Comparison of ENCODE assay signal across 20 cellular contexts in the genomic region with DNA sequence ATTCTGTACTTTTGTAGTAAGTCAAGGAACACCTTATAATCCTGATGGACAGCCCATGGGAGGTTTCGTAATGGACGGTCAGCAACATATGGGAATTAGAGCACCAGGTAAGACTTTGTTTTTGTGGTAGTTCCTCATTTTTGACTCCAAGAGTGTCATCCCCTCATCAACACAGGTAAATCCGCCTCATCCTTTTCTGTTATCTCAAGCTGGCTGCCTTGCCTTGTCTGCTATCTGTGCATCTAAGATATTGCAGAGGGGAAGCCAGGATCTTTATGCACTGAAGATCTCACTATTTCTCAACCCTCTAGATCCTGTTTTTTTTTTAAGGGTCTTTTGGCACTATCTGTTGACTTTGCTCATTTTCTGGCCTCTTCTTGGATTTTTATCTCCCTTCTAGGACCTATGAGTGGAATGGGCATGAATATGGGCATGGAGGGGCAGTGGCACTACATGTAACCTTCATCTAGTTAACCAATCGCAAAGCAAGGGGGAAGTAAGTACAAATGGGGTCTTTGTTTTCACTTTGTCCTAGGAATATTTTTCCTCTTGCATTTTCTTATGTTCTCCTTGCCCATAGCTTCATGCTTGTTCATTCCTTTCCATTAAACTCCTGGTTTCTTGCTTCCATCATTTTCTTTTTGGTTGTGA.
DNase-seq lines count a peak whose midpoint lies in the region; ATAC-seq and TF ChIP-seq lines count a peak whose summit lies in the region.
"Had no signal": no experiment of that assay in that cellular context is flagged by ENCODE, and none has a peak within 500 bp of the region (broad histone marks: within the 10 kb centered on the region; RNA-seq: fewer than 3 reads in every experiment).

No MANE protein-coding gene starts in this region.

- no peak for TF ChIP-seq CTCF in cardiac muscle cell (IDR thresholded peaks at IDR 0.05; ENCODE audit: low read depth, low read length)
- TF ChIP-seq CTCF in uterus (IDR thresholded peaks at IDR 0.05), result no peak
- no peak for TF ChIP-seq CTCF in heart left ventricle (IDR thresholded peaks at IDR 0.05)

- H3K36me3 ChIP-seq in cardiac muscle cell (peaks cover 28% of the 10 kb centered on the region), ectodermal cell (ENCODE audit: control insufficient read depth, insufficient read depth, low read length) (no peaks in the 10 kb centered on the region), muscle layer of colon (ENCODE audit: insufficient read depth, low read length) (peaks cover 44% of the 10 kb centered on the region), uterus (no peaks in the 10 kb centered on the region), heart left ventricle (peaks cover 0 to 47% (median 15%) of the 10 kb centered on the region in 9 donors)

- no peaks in the 10 kb centered on the region for H3K27me3 ChIP-seq in cardiac muscle cell
- no peaks in the 10 kb centered on the region for H3K27me3 ChIP-seq in ectodermal cell (ENCODE audit: control insufficient read depth, insufficient read depth, low read length, poor library complexity, severe bottlenecking)
- H3K27me3 ChIP-seq in muscle layer of colon (ENCODE audit: control insufficient read depth in 1 of 2, insufficient read depth in 2 of 2, low read length in 2 of 2), result no peaks in the 10 kb centered on the region
- H3K27me3 ChIP-seq in uterus, result no peaks in the 10 kb centered on the region
- peaks cover 0 to 6% (median 0%) of the 10 kb centered on the region in 9 donors for H3K27me3 ChIP-seq in heart left ventricle

- TF ChIP-seq POLR2A in uterus (IDR thresholded peaks at IDR 0.05) (no peak), heart left ventricle (IDR thresholded peaks at IDR 0.05) (no peak)

- peaks cover 83% of the 10 kb centered on the region for H3K4me1 ChIP-seq in cardiac muscle cell (ENCODE audit: low read depth)
- H3K4me1 ChIP-seq in ectodermal cell (ENCODE audit: control insufficient read depth, insufficient read depth, low read length), result peaks cover 38% of the 10 kb centered on the region
- H3K4me1 ChIP-seq in muscle layer of colon (ENCODE audit: insufficient read depth, low read length), result peaks cover 74% of the 10 kb centered on the region
- H3K4me1 ChIP-seq in uterus, result peaks cover 5 to 27% of the 10 kb centered on the region in 2 donors
- peaks cover 0 to 13% (median 0%) of the 10 kb centered on the region in 12 donors for H3K4me1 ChIP-seq in heart left ventricle

- WGBS in ectodermal cell, 2 experiments, result 93 to 94% methylated on average over 4 of the region's 4 CpGs
- WGBS in heart left ventricle, 4 donors, result 86 to 93% (median 90%) methylated on average over 4 of the region's 4 CpGs

- H3K9ac ChIP-seq in muscle layer of colon (ENCODE audit: low read length), result no peak overlapping the region
- H3K9ac ChIP-seq: SK-N-SH had no signal

- H3K9me3 ChIP-seq in cardiac muscle cell (ENCODE audit: low read depth), result no peaks in the 10 kb centered on the region
- no peaks in the 10 kb centered on the region for H3K9me3 ChIP-seq in ectodermal cell (ENCODE audit: control insufficient read depth, low read length)
- no peaks in the 10 kb centered on the region for H3K9me3 ChIP-seq in muscle layer of colon (ENCODE audit: low read length)
- no peaks in the 10 kb centered on the region for H3K9me3 ChIP-seq in uterus
- no peaks in the 10 kb centered on the region for H3K9me3 ChIP-seq in heart left ventricle
- H3K9me3 ChIP-seq: SK-N-SH had no signal

- no peak for ATAC-seq in left ventricle myocardium superior
- no peak for ATAC-seq in HG03378 (IDR thresholded peaks at IDR 0.05; ENCODE audit: unreplicated experiment)
- no peak for ATAC-seq in HG02571 (IDR thresholded peaks at IDR 0.05; ENCODE audit: unreplicated experiment)
- ATAC-seq in heart left ventricle, result no peak
- ATAC-seq: activated CD8-positive, alpha-beta T cell treated with anti-CD3 and anti-CD28 coated beads, Interleukin-2, amount 10 ng/mL, durations not matched to agents 7 days and 5 days had no signal

- no peak overlapping the region for H3K4me3 ChIP-seq in cardiac muscle cell
- no peak overlapping the region for H3K4me3 ChIP-seq in ectodermal cell (ENCODE audit: insufficient read depth, low read depth, low read length)
- H3K4me3 ChIP-seq in muscle layer of colon (ENCODE audit: low read depth in 1 of 2, low read length in 2 of 2), result no peak overlapping the region
- no peak overlapping the region for H3K4me3 ChIP-seq in uterus
- no peak overlapping the region for H3K4me3 ChIP-seq in heart left ventricle
- H3K4me3 ChIP-seq: skin epidermis had no signal

- intact Hi-C loops in left ventricle myocardium superior (cut with micrococcal nuclease) (no loop called here), uterus (cut with DNase I; ENCODE audit: low total_unique reads) (no loop called here), heart left ventricle (cut with DNase I) (loop anchor here in 1 of 10 donors (10.0 kb wide), 1 partner anchor 924 kb away; no protein-coding TSS in a partner anchor)

- peak overlapping the region; percentile 94 for H3K27ac ChIP-seq in cardiac muscle cell
- H3K27ac ChIP-seq in ectodermal cell (ENCODE audit: insufficient read depth, low read depth, low read length, poor library complexity, severe bottlenecking), result peak overlapping the region; percentile 29
- H3K27ac ChIP-seq in muscle layer of colon (ENCODE audit: low read depth, low read length), result peak overlapping the region; percentile 19
- peak overlapping the region; percentile 36 to 54 for H3K27ac ChIP-seq in uterus
- H3K27ac ChIP-seq in heart left ventricle, result peak overlapping the region in 1 of 12 donors; percentile 33
- H3K27ac ChIP-seq: skin epidermis had no signal

- no peak for DNase-seq in cardiac muscle cell (ENCODE audit: low read depth in 1 of 2, low spot score in 1 of 2)
- DNase-seq in left ventricle myocardium superior, result no peak
- DNase-seq in uterus, result no peak
- no peak for DNase-seq in heart left ventricle
- DNase-seq: activated CD8-positive, alpha-beta T cell treated with anti-CD3 and anti-CD28 coated beads, Interleukin-2, amount 10 ng/mL, durations not matched to agents 7 days and 5 days; activated effector memory CD4-positive, alpha-beta T cell treated with anti-CD3 and anti-CD28 coated beads, Interleukin-2, amount 50 U/mL, for 16 hours; activated naive CD8-positive, alpha-beta T cell treated with anti-CD3 and anti-CD28 coated beads, Interleukin-2, amount 10 ng/mL, durations not matched to agents 7 days and 5 days; activated T-cell treated with anti-CD3 and anti-CD28 coated beads for 4 hours; KG1; NCI-H1694 treated with DMSO at 0.1 percent for 48 hours; NCI-H2171; nucleus accumbens; RPMI8226; SK-N-SH; stimulated activated CD4-positive, alpha-beta T cell treated with anti-CD3 and anti-CD28 coated beads, Interleukin-2, amount 100 ng/mL, for 24 hours had no signal
